Comparison of ENCODE assay signal across 1 cellular context in the genomic region with DNA sequence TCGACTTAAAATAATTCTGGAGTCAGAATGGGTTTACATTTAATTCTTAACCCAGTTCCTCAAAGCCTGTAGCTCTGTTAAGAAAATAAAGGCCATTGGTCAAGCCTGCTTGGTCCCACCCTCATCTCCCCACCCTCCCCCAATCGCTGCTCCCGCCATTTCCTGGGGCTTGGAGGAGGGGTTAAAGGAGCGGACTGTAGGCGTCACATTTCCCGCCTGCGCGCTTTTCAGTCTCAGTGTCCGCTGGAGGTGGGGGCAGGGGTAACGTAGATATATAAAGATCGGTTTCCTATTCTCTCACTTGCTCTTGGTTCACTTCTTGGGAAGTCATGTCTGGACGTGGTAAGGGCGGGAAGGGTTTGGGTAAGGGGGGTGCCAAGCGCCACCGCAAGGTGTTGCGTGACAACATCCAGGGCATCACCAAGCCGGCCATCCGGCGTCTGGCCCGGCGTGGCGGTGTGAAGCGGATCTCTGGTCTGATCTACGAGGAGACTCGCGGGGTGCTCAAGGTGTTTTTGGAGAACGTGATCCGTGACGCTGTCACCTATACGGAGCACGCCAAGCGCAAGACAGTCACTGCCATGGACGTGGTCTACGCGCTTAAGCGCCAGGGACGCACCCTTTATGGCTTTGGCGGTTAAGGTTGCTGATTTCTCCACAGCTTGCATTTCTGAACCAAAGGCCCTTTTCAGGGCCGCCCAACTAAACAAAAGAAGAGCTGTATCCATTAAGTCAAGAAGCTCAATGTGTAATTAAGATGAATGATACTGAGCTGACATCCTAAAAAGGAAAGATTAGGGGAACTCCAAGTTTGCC.
TF ChIP-seq lines count a peak whose summit lies in the region.

No MANE protein-coding gene starts in this region.

TF ChIP-seq in HepG2, 621 proteins besides CTCF, POLR2A, EP300 and RAD21 (continued from another document):
- TF ChIP-seq ZNF547 (CRISPR knock-in tag; IDR thresholded peaks at IDR 0.05) (peak; percentile 30; the same call in 1 of the 2 replicates), SIN3A (IDR thresholded peaks at IDR 0.05; ENCODE audit: borderline replicate concordance, low read depth, low read length) (peak; percentile 45; the same call in 1 of the 2 replicates), ZNF775 (CRISPR knock-in tag; IDR thresholded peaks at IDR 0.05; ENCODE audit: borderline replicate concordance) (no peak), PHF5A (CRISPR knock-in tag; IDR thresholded peaks at IDR 0.05; ENCODE audit: low read depth, unreplicated experiment) (no peak), MEIS1 (CRISPR knock-in tag; IDR thresholded peaks at IDR 0.05; ENCODE audit: borderline replicate concordance) (peak; percentile 39; the same call in 1 of the 2 replicates), DNMT3B (CRISPR knock-in tag; conservative IDR thresholded peaks at IDR 0.05) (peak; percentile 7; the same call in 1 of the 2 replicates), TARDBP (CRISPR knock-in tag; IDR thresholded peaks at IDR 0.05) (no peak; the same call in 1 of the 2 replicates), SUZ12 (IDR thresholded peaks at IDR 0.05; ENCODE audit: low read depth, low read length) (0 out of 2 replicates have a peak, but pooled peaks have one; percentile 6), ARHGAP35 (CRISPR knock-in tag; IDR thresholded peaks at IDR 0.05; ENCODE audit: borderline replicate concordance) (0 out of 2 replicates have a peak, but pooled peaks have one; percentile 62), ZNF781 (CRISPR knock-in tag; IDR thresholded peaks at IDR 0.05; ENCODE audit: borderline replicate concordance, not compliant biosample characterization) (peak; percentile 85)
- TF ChIP-seq, protein P1, sequence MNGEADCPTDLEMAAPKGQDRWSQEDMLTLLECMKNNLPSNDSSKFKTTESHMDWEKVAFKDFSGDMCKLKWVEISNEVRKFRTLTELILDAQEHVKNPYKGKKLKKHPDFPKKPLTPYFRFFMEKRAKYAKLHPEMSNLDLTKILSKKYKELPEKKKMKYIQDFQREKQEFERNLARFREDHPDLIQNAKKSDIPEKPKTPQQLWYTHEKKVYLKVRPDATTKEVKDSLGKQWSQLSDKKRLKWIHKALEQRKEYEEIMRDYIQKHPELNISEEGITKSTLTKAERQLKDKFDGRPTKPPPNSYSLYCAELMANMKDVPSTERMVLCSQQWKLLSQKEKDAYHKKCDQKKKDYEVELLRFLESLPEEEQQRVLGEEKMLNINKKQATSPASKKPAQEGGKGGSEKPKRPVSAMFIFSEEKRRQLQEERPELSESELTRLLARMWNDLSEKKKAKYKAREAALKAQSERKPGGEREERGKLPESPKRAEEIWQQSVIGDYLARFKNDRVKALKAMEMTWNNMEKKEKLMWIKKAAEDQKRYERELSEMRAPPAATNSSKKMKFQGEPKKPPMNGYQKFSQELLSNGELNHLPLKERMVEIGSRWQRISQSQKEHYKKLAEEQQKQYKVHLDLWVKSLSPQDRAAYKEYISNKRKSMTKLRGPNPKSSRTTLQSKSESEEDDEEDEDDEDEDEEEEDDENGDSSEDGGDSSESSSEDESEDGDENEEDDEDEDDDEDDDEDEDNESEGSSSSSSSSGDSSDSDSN (CRISPR knock-in tag; IDR thresholded peaks at IDR 0.05) = peak; percentile 69
- TF ChIP-seq, protein P2, sequence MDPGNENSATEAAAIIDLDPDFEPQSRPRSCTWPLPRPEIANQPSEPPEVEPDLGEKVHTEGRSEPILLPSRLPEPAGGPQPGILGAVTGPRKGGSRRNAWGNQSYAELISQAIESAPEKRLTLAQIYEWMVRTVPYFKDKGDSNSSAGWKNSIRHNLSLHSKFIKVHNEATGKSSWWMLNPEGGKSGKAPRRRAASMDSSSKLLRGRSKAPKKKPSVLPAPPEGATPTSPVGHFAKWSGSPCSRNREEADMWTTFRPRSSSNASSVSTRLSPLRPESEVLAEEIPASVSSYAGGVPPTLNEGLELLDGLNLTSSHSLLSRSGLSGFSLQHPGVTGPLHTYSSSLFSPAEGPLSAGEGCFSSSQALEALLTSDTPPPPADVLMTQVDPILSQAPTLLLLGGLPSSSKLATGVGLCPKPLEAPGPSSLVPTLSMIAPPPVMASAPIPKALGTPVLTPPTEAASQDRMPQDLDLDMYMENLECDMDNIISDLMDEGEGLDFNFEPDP (CRISPR knock-in tag; conservative IDR thresholded peaks at IDR 0.05) = peak; percentile 97; the same call in 1 of the 2 replicates
